Comparison of ENCODE assay signal across 4 cellular contexts in genomic region chr11:111921831-111922230, GRCh38. TPM values are rescaled to one million over a fixed set of nuclear protein-coding genes. Genes with fewer than 3 reads are reported as not detected.
"Had no signal": no experiment of that assay in that cellular context is flagged by ENCODE, and none has a peak within 500 bp of the region (broad histone marks: within the 10 kb centered on the region; RNA-seq: fewer than 3 reads in every experiment).

No MANE protein-coding gene starts in this region.

RNA-seq across cellular contexts. Expression of gene C11orf52, which starts 3.1 kb away (rescaled TPM):
- total RNA-seq: activated CD4-positive, alpha-beta memory T cell treated with anti-CD3 and anti-CD28 coated beads, Interleukin-2, amount 10 ng/mL, durations not matched to agents 7 days and 5 days; activated CD8-positive, alpha-beta memory T cell treated with anti-CD3 and anti-CD28 coated beads, Interleukin-2, amount 10 ng/mL, durations not matched to agents 7 days and 5 days; T-helper 1 cell treated with Interleukin-12 subunit alpha and Interleukin-12 subunit beta and Interleukin-4 antibody, amounts not matched to agents 30 ng/mL and 1 ng/mL, for 36 hours; T-helper 2 cell treated with Interferon-gamma antibody and Interleukin-4, amounts not matched to agents 100 ng/mL and 5 ng/mL, for 36 hours had no signal

RNA-seq across cellular contexts. Expression of gene HSPB2, which starts 9.3 kb away (rescaled TPM):
- total RNA-seq: activated CD4-positive, alpha-beta memory T cell treated with anti-CD3 and anti-CD28 coated beads, Interleukin-2, amount 10 ng/mL, durations not matched to agents 7 days and 5 days; activated CD8-positive, alpha-beta memory T cell treated with anti-CD3 and anti-CD28 coated beads, Interleukin-2, amount 10 ng/mL, durations not matched to agents 7 days and 5 days; T-helper 1 cell treated with Interleukin-12 subunit alpha and Interleukin-12 subunit beta and Interleukin-4 antibody, amounts not matched to agents 30 ng/mL and 1 ng/mL, for 36 hours; T-helper 2 cell treated with Interferon-gamma antibody and Interleukin-4, amounts not matched to agents 100 ng/mL and 5 ng/mL, for 36 hours had no signal

RNA-seq across cellular contexts. Expression of gene CRYAB, which starts 10.3 kb away (rescaled TPM):
- total RNA-seq: activated CD4-positive, alpha-beta memory T cell treated with anti-CD3 and anti-CD28 coated beads, Interleukin-2, amount 10 ng/mL, durations not matched to agents 7 days and 5 days; activated CD8-positive, alpha-beta memory T cell treated with anti-CD3 and anti-CD28 coated beads, Interleukin-2, amount 10 ng/mL, durations not matched to agents 7 days and 5 days; T-helper 2 cell treated with Interferon-gamma antibody and Interleukin-4, amounts not matched to agents 100 ng/mL and 5 ng/mL, for 36 hours had no signal
